ENCODE assay signal across 18 cellular contexts in genomic region chr2:217203086-217203485, GRCh38.
DNase-seq lines count a peak whose midpoint lies in the region; ATAC-seq and TF ChIP-seq lines count a peak whose summit lies in the region.
"Had no signal": no experiment of that assay in that cellular context is flagged by ENCODE, and none has a peak within 500 bp of the region (broad histone marks: within the 10 kb centered on the region; RNA-seq: fewer than 3 reads in every experiment).

No MANE protein-coding gene starts in this region.

- peaks cover 29% of the 10 kb centered on the region for H3K4me1 Mint-ChIP-seq in osteocyte (ENCODE audit: unreplicated experiment)
- peaks cover 34% of the 10 kb centered on the region for H3K4me1 Mint-ChIP-seq in chondrocyte (ENCODE audit: low read depth)
- H3K4me1 Mint-ChIP-seq: CD4-positive, CD25-positive, alpha-beta regulatory T cell; CD8-positive, alpha-beta memory T cell had no signal

- H3K36me3 Mint-ChIP-seq in osteocyte (ENCODE audit: unreplicated experiment) (no peaks in the 10 kb centered on the region), chondrocyte (ENCODE audit: low read depth) (peaks cover 8% of the 10 kb centered on the region)
- H3K36me3 Mint-ChIP-seq: CD4-positive, CD25-positive, alpha-beta regulatory T cell; CD8-positive, alpha-beta memory T cell had no signal

- ATAC-seq in Right ventricle myocardium inferior, result no peak

- H3K27me3 Mint-ChIP-seq in osteocyte (ENCODE audit: unreplicated experiment) (no peaks in the 10 kb centered on the region), chondrocyte (ENCODE audit: low read depth) (no peaks in the 10 kb centered on the region)
- H3K27me3 Mint-ChIP-seq: CD4-positive, CD25-positive, alpha-beta regulatory T cell had no signal

- H3K9me3 Mint-ChIP-seq in osteocyte (ENCODE audit: unreplicated experiment) (peaks cover 9% of the 10 kb centered on the region), chondrocyte (ENCODE audit: low read depth) (peaks cover 15% of the 10 kb centered on the region)

- intact Hi-C loops in Right ventricle myocardium inferior (cut with DNase I), result no loop called here

- H3K4me3 Mint-ChIP-seq in osteocyte (ENCODE audit: unreplicated experiment) (no peak overlapping the region), chondrocyte (ENCODE audit: unreplicated experiment) (no peak overlapping the region)
- H3K4me3 Mint-ChIP-seq: CD4-positive, CD25-positive, alpha-beta regulatory T cell; CD8-positive, alpha-beta memory T cell had no signal

- TF ChIP-seq CTCF in choroid plexus epithelial cell (conservative IDR thresholded peaks at IDR 0.05; ENCODE audit: low read depth, low read length), result no peak
- no peak for TF ChIP-seq CTCF in osteocyte (IDR thresholded peaks at IDR 0.05)
- TF ChIP-seq CTCF in chondrocyte (IDR thresholded peaks at IDR 0.05), result no peak

- DNase-seq in choroid plexus epithelial cell (ENCODE audit: low read depth) (peak; percentile 76), iris pigment epithelial cell (ENCODE audit: low read depth) (peak; percentile 62), osteocyte (ENCODE audit: extremely low spot score, unreplicated experiment) (no peak), foreskin melanocyte (no peak), chondrocyte (ENCODE audit: low spot score) (no peak), GF-D8 (lab: John Stamatoyannopoulos, UW) (no peak), Right ventricle myocardium inferior (ENCODE audit: missing footprints) (no peak)
- DNase-seq: ACHN; BE2C; C1 segment of cervical spinal cord; CD4-positive, CD25-positive, alpha-beta regulatory T cell; CD8-positive, alpha-beta memory T cell; COR-L47; DMS 273 treated with DMSO at 0.1 percent for 48 hours; DMS53; DND-41; EL had no signal

- H3K27ac Mint-ChIP-seq in osteocyte (ENCODE audit: unreplicated experiment) (peak overlapping the region; percentile 1), chondrocyte (ENCODE audit: unreplicated experiment) (no peak overlapping the region)
- H3K27ac Mint-ChIP-seq: CD4-positive, CD25-positive, alpha-beta regulatory T cell; CD8-positive, alpha-beta memory T cell had no signal

- no peak overlapping the region for H3K4me3 ChIP-seq in choroid plexus epithelial cell (ENCODE audit: low read depth, low read length)
- H3K4me3 ChIP-seq: HAP-1 had no signal

Comparison
In these comparisons a context has a peak if more than half of its experiments do, and no peak if none do; other contexts are left out.
1. DNase-seq: peak in choroid plexus epithelial cell (single experiment) and iris pigment epithelial cell (single experiment); none in osteocyte (single experiment), foreskin melanocyte (single experiment), chondrocyte (single experiment), GF-D8 (single experiment) and Right ventricle myocardium inferior (single experiment).